ENCODE assay signal across 1 cellular context in the genomic region with DNA sequence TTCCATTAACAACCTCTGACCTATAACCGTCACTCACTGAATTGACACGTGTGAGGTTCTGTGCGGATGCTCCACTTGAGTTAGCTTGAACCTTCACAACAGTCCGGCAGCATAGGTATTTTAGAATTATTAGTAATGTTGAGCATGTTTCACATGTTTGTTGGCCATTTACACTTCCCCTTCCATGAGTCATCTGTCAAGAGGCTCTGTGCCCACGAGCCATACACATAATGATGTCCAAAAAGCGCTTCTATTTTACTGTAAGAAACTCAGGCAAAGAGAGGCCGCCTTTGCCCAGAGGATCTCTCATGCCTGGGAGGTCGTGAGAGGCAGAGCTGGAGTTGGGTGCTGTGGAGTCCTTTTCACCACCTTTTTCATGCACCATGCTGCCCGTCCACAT.
TF ChIP-seq lines count a peak whose summit lies in the region.

No MANE protein-coding gene starts in this region.

TF ChIP-seq in IMR-90, 13 proteins besides CTCF, POLR2A, EP300 and RAD21 (continued from another document):
- TF ChIP-seq SMC3 (IDR thresholded peaks at IDR 0.05; ENCODE audit: low read depth, low read length) (no peak), FOS (IDR thresholded peaks at IDR 0.05; ENCODE audit: low read depth, low read length) (peak; percentile 41)
- TF ChIP-seq, protein P1, sequence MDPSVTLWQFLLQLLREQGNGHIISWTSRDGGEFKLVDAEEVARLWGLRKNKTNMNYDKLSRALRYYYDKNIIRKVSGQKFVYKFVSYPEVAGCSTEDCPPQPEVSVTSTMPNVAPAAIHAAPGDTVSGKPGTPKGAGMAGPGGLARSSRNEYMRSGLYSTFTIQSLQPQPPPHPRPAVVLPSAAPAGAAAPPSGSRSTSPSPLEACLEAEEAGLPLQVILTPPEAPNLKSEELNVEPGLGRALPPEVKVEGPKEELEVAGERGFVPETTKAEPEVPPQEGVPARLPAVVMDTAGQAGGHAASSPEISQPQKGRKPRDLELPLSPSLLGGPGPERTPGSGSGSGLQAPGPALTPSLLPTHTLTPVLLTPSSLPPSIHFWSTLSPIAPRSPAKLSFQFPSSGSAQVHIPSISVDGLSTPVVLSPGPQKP (IDR thresholded peaks at IDR 0.05; ENCODE audit: borderline replicate concordance, low read depth, low read length), result no peak
TF ChIP-seq in IMR-90: peak in this region for 2.
